Comparison of ENCODE assay signal across 31 cellular contexts in genomic region chr6:26180346-26180745, GRCh38.
DNase-seq lines count a peak whose midpoint lies in the region; ATAC-seq and TF ChIP-seq lines count a peak whose summit lies in the region.
"Had no signal": no experiment of that assay in that cellular context is flagged by ENCODE, and none has a peak within 500 bp of the region (broad histone marks: within the 10 kb centered on the region; RNA-seq: fewer than 3 reads in every experiment).

No MANE protein-coding gene starts in this region.

- peaks cover 44% of the 10 kb centered on the region for H3K4me1 Mint-ChIP-seq in T-helper 1 cell treated with Interleukin-12 subunit alpha and Interleukin-12 subunit beta and Interleukin-4 antibody, amounts not matched to agents 30 μg/mL and 1 μg/mL, for 36 hours (ENCODE audit: low read depth)
- H3K4me1 Mint-ChIP-seq in CD4-positive, alpha-beta memory T cell = peaks cover 27 to 46% (median 34%) of the 10 kb centered on the region in 4 donors
- peaks cover 21 to 30% of the 10 kb centered on the region in 2 donors for H3K4me1 Mint-ChIP-seq in effector memory CD8-positive, alpha-beta T cell (ENCODE audit: low read depth in 2 of 2)

- no peaks in the 10 kb centered on the region for H3K36me3 Mint-ChIP-seq in T-helper 1 cell treated with Interleukin-12 subunit alpha and Interleukin-12 subunit beta and Interleukin-4 antibody, amounts not matched to agents 30 μg/mL and 1 μg/mL, for 36 hours (ENCODE audit: low read depth)
- H3K36me3 Mint-ChIP-seq in CD4-positive, alpha-beta memory T cell = no peaks in the 10 kb centered on the region
- peaks cover 15% of the 10 kb centered on the region for H3K36me3 Mint-ChIP-seq in effector memory CD8-positive, alpha-beta T cell (ENCODE audit: insufficient read depth)

- no peak for DNase-seq in T-helper 1 cell
- no peak for DNase-seq in CD4-positive, alpha-beta memory T cell
- DNase-seq in WERI-Rb-1 = peak; percentile 4
- DNase-seq in effector memory CD8-positive, alpha-beta T cell = no peak
- DNase-seq in iPS-NIHi7 (ENCODE audit: extremely low spot score) = no peak
- no peak for DNase-seq in DMS79 (lab: John Stamatoyannopoulos, UW)
- DNase-seq: activated CD4-positive, alpha-beta T cell treated with anti-CD3 and anti-CD28 coated beads, Interleukin-2, amount 50 U/mL, for 1 hour; activated effector memory CD4-positive, alpha-beta T cell treated with Interleukin-2 at 50 U/mL for 16 hours; adrenal gland; Calu3; cerebellar nuclear complex; DMS79 treated with DMSO at 0.1 percent for 48 hours; esophagus squamous epithelium; foreskin keratinocyte; GF-D8; heart left ventricle; kidney; left ventricle myocardium superior; mesendoderm; NCI-H1048; NCI-H1694 treated with DMSO at 0.1 percent for 48 hours; NCI-H2171; NCI-H82; RPMI8226; stimulated activated naive CD4-positive, alpha-beta T cell had no signal

- no peak for ATAC-seq in effector memory CD8-positive, alpha-beta T cell (replicated peaks)
- no peak for ATAC-seq in HG03432 (IDR thresholded peaks at IDR 0.05; ENCODE audit: unreplicated experiment)
- ATAC-seq: foreskin keratinocyte, GM23338, heart left ventricle, left ventricle myocardium superior had no signal

- H3K9me3 Mint-ChIP-seq in T-helper 1 cell treated with Interleukin-12 subunit alpha and Interleukin-12 subunit beta and Interleukin-4 antibody, amounts not matched to agents 30 μg/mL and 1 μg/mL, for 36 hours = no peaks in the 10 kb centered on the region
- H3K9me3 Mint-ChIP-seq in CD4-positive, alpha-beta memory T cell = no peaks in the 10 kb centered on the region
- H3K9me3 Mint-ChIP-seq in effector memory CD8-positive, alpha-beta T cell = no peaks in the 10 kb centered on the region

- intact Hi-C loops in CD4-positive, alpha-beta memory T cell (cut with micrococcal nuclease) = loop anchor here (5.0 kb wide), 1 partner anchor 152 kb away; no protein-coding TSS in a partner anchor

- CTCF ChIA-PET in CD4-positive, alpha-beta memory T cell (lab: Charles Lee; ENCODE audit: partially characterized antibody) = interaction anchor here (0.6 to 2.3 kb wide), 3 partner anchors 8 to 130 kb away, joined by 3 to 5 read pairs (median 3); no protein-coding TSS in a partner anchor

- H3K4me3 ChIP-seq in CD4-positive, alpha-beta memory T cell (ENCODE audit: low read length in 2 of 2) = no peak overlapping the region
- no peak overlapping the region for H3K4me3 ChIP-seq in WERI-Rb-1 (ENCODE audit: low read depth, low read length)
- H3K4me3 ChIP-seq: adrenal gland; BLaER1 treated with 17β-estradiol and CSF1 and Interleukin-3, amounts not matched to agents 10 nM and 100 nM; esophagus squamous epithelium; GM23338; heart left ventricle; skin epidermis had no signal

- no peaks in the 10 kb centered on the region for H3K9me3 ChIP-seq in CD4-positive, alpha-beta memory T cell (ENCODE audit: control insufficient read depth in 1 of 2, low read length in 2 of 2)
- no peaks in the 10 kb centered on the region for H3K9me3 ChIP-seq in WERI-Rb-1 (ENCODE audit: severe bottlenecking)
- H3K9me3 ChIP-seq: adrenal gland, esophagus squamous epithelium, heart left ventricle had no signal

- TF ChIP-seq CTCF in WERI-Rb-1 (IDR thresholded peaks at IDR 0.05; ENCODE audit: low read depth, low read length) = no peak

- no peaks in the 10 kb centered on the region for H3K36me3 ChIP-seq in CD4-positive, alpha-beta memory T cell (ENCODE audit: insufficient read depth, low read length)
- no peaks in the 10 kb centered on the region for H3K36me3 ChIP-seq in WERI-Rb-1
- H3K36me3 ChIP-seq: adrenal gland; BLaER1 treated with 17β-estradiol and CSF1 and Interleukin-3, amounts not matched to agents 10 nM and 100 nM; esophagus squamous epithelium; heart left ventricle had no signal

- H3K27me3 Mint-ChIP-seq in T-helper 1 cell treated with Interleukin-12 subunit alpha and Interleukin-12 subunit beta and Interleukin-4 antibody, amounts not matched to agents 30 μg/mL and 1 μg/mL, for 36 hours (ENCODE audit: low read depth) = no peaks in the 10 kb centered on the region
- H3K27me3 Mint-ChIP-seq in CD4-positive, alpha-beta memory T cell = no peaks in the 10 kb centered on the region
- no peaks in the 10 kb centered on the region for H3K27me3 Mint-ChIP-seq in effector memory CD8-positive, alpha-beta T cell

- POLR2A ChIA-PET in CD4-positive, alpha-beta memory T cell (lab: Charles Lee; ENCODE audit: partially characterized antibody) = interaction anchor here (0.6 to 27.3 kb wide), 8 partner anchors 11 to 323 kb away, joined by 3 to 2476 read pairs (median 6); a partner anchor contains a TSS

- H3K27ac ChIP-seq in CD4-positive, alpha-beta memory T cell (ENCODE audit: low read depth, low read length) = no peak overlapping the region
- H3K27ac ChIP-seq in WERI-Rb-1 = no peak overlapping the region
- H3K27ac ChIP-seq: 22Rv1; adrenal gland; BLaER1 treated with 17β-estradiol and CSF1 and Interleukin-3, amounts not matched to agents 10 nM and 100 nM; esophagus squamous epithelium; foreskin keratinocyte had no signal

- H3K27ac Mint-ChIP-seq in T-helper 1 cell treated with Interleukin-12 subunit alpha and Interleukin-12 subunit beta and Interleukin-4 antibody, amounts not matched to agents 30 μg/mL and 1 μg/mL, for 36 hours = peak overlapping the region; percentile 76
- peak overlapping the region in 6 of 7 donors; percentile 4 to 86 (median 42) for H3K27ac Mint-ChIP-seq in CD4-positive, alpha-beta memory T cell
- peak overlapping the region; percentile 28 to 80 for H3K27ac Mint-ChIP-seq in effector memory CD8-positive, alpha-beta T cell
- H3K27ac Mint-ChIP-seq: GM23338 had no signal

- peaks cover 40% of the 10 kb centered on the region for H3K4me1 ChIP-seq in CD4-positive, alpha-beta memory T cell (ENCODE audit: insufficient read depth, low read length)
- H3K4me1 ChIP-seq: foreskin keratinocyte had no signal

- no peaks in the 10 kb centered on the region for H3K27me3 ChIP-seq in CD4-positive, alpha-beta memory T cell (ENCODE audit: insufficient read depth, low read length)
- H3K27me3 ChIP-seq in WERI-Rb-1 (ENCODE audit: insufficient read depth, low read depth, severe bottlenecking) = no peaks in the 10 kb centered on the region
- H3K27me3 ChIP-seq: adrenal gland, esophagus squamous epithelium, foreskin keratinocyte, heart left ventricle had no signal

- no peak overlapping the region for H3K4me3 Mint-ChIP-seq in T-helper 1 cell treated with Interleukin-12 subunit alpha and Interleukin-12 subunit beta and Interleukin-4 antibody, amounts not matched to agents 30 μg/mL and 1 μg/mL, for 36 hours
- H3K4me3 Mint-ChIP-seq in CD4-positive, alpha-beta memory T cell = no peak overlapping the region
- no peak overlapping the region for H3K4me3 Mint-ChIP-seq in effector memory CD8-positive, alpha-beta T cell
- H3K4me3 Mint-ChIP-seq: GM23338 had no signal
